ENCODE assay signal across 1 cellular context in the genomic region with DNA sequence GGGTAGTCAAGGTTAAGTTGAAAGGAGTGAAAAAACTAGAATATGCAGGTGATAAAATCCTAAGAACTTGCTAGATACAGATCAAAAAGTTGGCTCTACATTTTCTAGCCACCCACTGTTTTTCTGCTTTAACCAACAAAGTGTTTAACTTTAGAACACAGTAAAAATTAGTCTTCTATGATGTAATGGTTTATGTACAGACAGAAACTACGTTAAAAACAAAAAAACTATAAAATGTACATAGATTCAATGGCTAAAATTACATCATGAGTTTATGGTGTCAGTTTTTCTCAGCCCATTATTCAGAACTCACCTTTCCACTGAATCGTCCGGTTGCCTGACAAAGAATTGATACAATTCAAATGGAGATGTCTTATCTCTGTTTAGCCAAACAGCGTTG.
TF ChIP-seq lines count a peak whose summit lies in the region.

No MANE protein-coding gene starts in this region.

TF ChIP-seq in H1, 55 proteins besides CTCF, POLR2A, EP300 and RAD21:
- no peak for TF ChIP-seq EZH2 (IDR thresholded peaks at IDR 0.05; ENCODE audit: low read depth, low read length, severe bottlenecking)
- TF ChIP-seq SRF (IDR thresholded peaks at IDR 0.05; ENCODE audit: low read depth, low read length) = no peak
- TF ChIP-seq CBX5 (IDR thresholded peaks at IDR 0.05; ENCODE audit: low read depth, low read length) = no peak
- TF ChIP-seq TCF12 (IDR thresholded peaks at IDR 0.05; ENCODE audit: low read depth, low read length) = no peak
- no peak for TF ChIP-seq NANOG (IDR thresholded peaks at IDR 0.05; ENCODE audit: insufficient read depth, low read depth, low read length, poor library complexity, severe bottlenecking)
- no peak for TF ChIP-seq ASH2L (IDR thresholded peaks at IDR 0.05; ENCODE audit: low read length)
